Comparison of ENCODE assay signal across 8 cellular contexts in the genomic region with DNA sequence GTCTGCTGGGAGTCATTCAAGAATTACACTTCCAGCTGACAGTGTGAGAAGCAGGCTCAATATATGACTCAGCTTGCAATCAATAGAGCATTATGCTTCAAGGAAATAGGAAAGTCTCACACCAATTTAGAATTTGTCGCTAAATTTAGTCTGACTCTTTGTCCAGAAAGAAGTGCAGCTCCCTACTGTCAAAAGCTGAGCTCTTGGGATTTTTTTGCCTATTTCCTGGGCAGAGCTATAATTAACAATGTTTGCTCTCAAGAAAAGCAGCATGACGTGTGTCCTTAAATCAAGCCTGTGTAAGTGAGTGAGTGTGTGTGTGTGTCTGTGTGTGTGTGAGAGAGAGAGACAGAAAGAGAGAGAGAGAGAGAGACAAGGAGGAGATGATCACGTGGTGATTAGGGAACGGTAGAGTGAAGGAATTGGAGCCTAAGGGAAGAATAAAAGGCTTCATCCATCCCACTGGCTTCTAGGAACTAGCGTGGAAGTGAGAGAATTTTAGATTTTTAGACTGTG. TPM values are rescaled to one million over a fixed set of nuclear protein-coding genes. Genes with fewer than 3 reads are reported as not detected.
DNase-seq lines count a peak whose midpoint lies in the region; ATAC-seq, FAIRE-seq and TF ChIP-seq lines count a peak whose summit lies in the region.

No MANE protein-coding gene starts in this region.

- no peaks in the 10 kb centered on the region for H3F3A ChIP-seq in GM23248 (ENCODE audit: insufficient read depth)

- H3K4me2 ChIP-seq in GM23248 (ENCODE audit: unreplicated experiment) (peak overlapping the region; percentile 62), fibroblast of lung (ENCODE audit: extremely low read depth, insufficient read depth, low read length) (no peak overlapping the region)

- H3K9me3 ChIP-seq in GM23248 (ENCODE audit: low read depth): no peaks in the 10 kb centered on the region
- H3K9me3 ChIP-seq in fibroblast of lung (ENCODE audit: control insufficient read depth, insufficient read depth, low read depth, low read length): no peaks in the 10 kb centered on the region
- no peaks in the 10 kb centered on the region for H3K9me3 ChIP-seq in psoas muscle
- no peaks in the 10 kb centered on the region for H3K9me3 ChIP-seq in kidney (ENCODE audit: control insufficient read depth in 1 of 2, low read length in 2 of 2)

- peak; percentile 48 for DNase-seq in GM23248
- DNase-seq in NCI-H69 (lab: John Stamatoyannopoulos, UW): peak; percentile 96
- DNase-seq in fibroblast of lung (ENCODE audit: low read depth in 2 of 2): peak; percentile 36 to 52
- DNase-seq in psoas muscle: no peak
- no peak for DNase-seq in kidney
- no peak for DNase-seq in GM19239 (ENCODE audit: insufficient read length, low spot score)
- DNase-seq in activated T-cell treated with anti-CD3 and anti-CD28 coated beads, Interleukin-2, amount 50 U/mL, for 1 hour: no peak
- DNase-seq in activated effector memory CD4-positive, alpha-beta T cell treated with Interleukin-2 at 50 U/mL for 16 hours: no peak

- TF ChIP-seq CTCF in fibroblast of lung (conservative IDR thresholded peaks at IDR 0.05 in 1 of 2, IDR thresholded peaks at IDR 0.05 in 1 of 2; ENCODE audit: low read depth in 1 of 2, low read length in 2 of 2) (no peak), psoas muscle (IDR thresholded peaks at IDR 0.05) (no peak), kidney (IDR thresholded peaks at IDR 0.05; ENCODE audit: borderline replicate concordance, extremely low read depth, insufficient read depth) (no peak)

- no peaks in the 10 kb centered on the region for H3K9me2 ChIP-seq in GM23248 (ENCODE audit: insufficient read depth)

- no peaks in the 10 kb centered on the region for H3K36me3 ChIP-seq in GM23248 (ENCODE audit: low read depth)
- no peaks in the 10 kb centered on the region for H3K36me3 ChIP-seq in fibroblast of lung (ENCODE audit: control insufficient read depth, insufficient read depth, low read length)
- H3K36me3 ChIP-seq in psoas muscle (ENCODE audit: insufficient read depth in 1 of 2, low read depth in 1 of 2): no peaks in the 10 kb centered on the region
- H3K36me3 ChIP-seq in kidney (ENCODE audit: control insufficient read depth in 1 of 2, insufficient read depth in 2 of 2, low read length in 2 of 2): no peaks in the 10 kb centered on the region

- H3K79me2 ChIP-seq in GM23248 (ENCODE audit: insufficient read depth) (no peaks in the 10 kb centered on the region), fibroblast of lung (ENCODE audit: control insufficient read depth, insufficient read depth, low read length) (no peaks in the 10 kb centered on the region)

- WGBS in GM23248 (ENCODE audit: low coverage in 1 of 2, low lambda C conversion rate in 2 of 2, missing lambda C conversion rate in 2 of 2), 2 experiments: 6 to 12% methylated on average over 5 of the region's 5 CpGs
- WGBS in psoas muscle, 3 donors: 15 to 23% (median 16%) methylated on average over 5 of the region's 5 CpGs

- intact Hi-C loops in psoas muscle (cut with DNase I) (loop anchor here in 1 of 2 donors (5.0 to 10.0 kb wide), 2 partner anchors 50 to 62 kb away; a partner anchor contains a TSS), kidney (cut with DNase I) (no loop called here)

- H3K27ac ChIP-seq in GM23248: no peak overlapping the region
- H3K27ac ChIP-seq in fibroblast of lung (ENCODE audit: insufficient read depth, low read length): no peak overlapping the region
- H3K27ac ChIP-seq in psoas muscle: peak overlapping the region; percentile 48
- no peak overlapping the region for H3K27ac ChIP-seq in kidney (ENCODE audit: low read depth in 2 of 2, low read length in 2 of 2)

- no peaks in the 10 kb centered on the region for H3K27me3 ChIP-seq in GM23248 (replicated peaks; ENCODE audit: insufficient read depth)
- H3K27me3 ChIP-seq in fibroblast of lung (ENCODE audit: control insufficient read depth, insufficient read depth, low read length): no peaks in the 10 kb centered on the region
- no peaks in the 10 kb centered on the region for H3K27me3 ChIP-seq in psoas muscle (ENCODE audit: insufficient read depth in 3 of 3, low read length in 2 of 3)

- in situ Hi-C loops in GM23248 (cut with MboI): no loop called here

- H4K20me1 ChIP-seq in GM23248 (ENCODE audit: insufficient read depth) (no peaks in the 10 kb centered on the region), fibroblast of lung (ENCODE audit: control insufficient read depth, extremely low read depth, insufficient read depth, low read length) (no peaks in the 10 kb centered on the region)

- H2AFZ ChIP-seq in GM23248: peak overlapping the region; percentile 54
- no peak overlapping the region for H2AFZ ChIP-seq in fibroblast of lung (ENCODE audit: low read length)

- H3K9ac ChIP-seq in GM23248 (no peak overlapping the region; the same call in 1 of the 2 replicates), fibroblast of lung (ENCODE audit: insufficient read depth, low read length) (no peak overlapping the region), kidney (ENCODE audit: low read length in 2 of 2) (no peak overlapping the region)

- H3K4me1 ChIP-seq in GM23248 (ENCODE audit: insufficient read depth) (peaks cover 11% of the 10 kb centered on the region), fibroblast of lung (ENCODE audit: control insufficient read depth, extremely low read depth, insufficient read depth, low read length) (no peaks in the 10 kb centered on the region), psoas muscle (peaks cover 10% of the 10 kb centered on the region), kidney (ENCODE audit: control insufficient read depth in 1 of 2, insufficient read depth in 1 of 2, low read depth in 1 of 2, low read length in 2 of 2) (no peaks in the 10 kb centered on the region)

- H3K4me3 ChIP-seq in GM23248: peak overlapping the region; percentile 18
- no peak overlapping the region for H3K4me3 ChIP-seq in fibroblast of lung (replicated peaks in 1 of 4; ENCODE audit: control extremely low read depth in 1 of 4, insufficient read depth in 1 of 4, low read depth in 3 of 4, low read length in 4 of 4)
- no peak overlapping the region for H3K4me3 ChIP-seq in psoas muscle
- H3K4me3 ChIP-seq in kidney (ENCODE audit: low read length in 2 of 2): no peak overlapping the region

- FAIRE-seq in kidney (lab: Jason Lieb, UNC) (no peak), GM19239 (lab: Jason Lieb, UNC) (no peak)

- ATAC-seq in psoas muscle: peak in 3 of 4 donors; percentile 68 to 78 (median 70)

RNA-seq across cellular contexts. Expression of a gene that starts 16.4 kb away (rescaled TPM):
- total RNA-seq in GM23248 (2014; rRNA removed; shearing (Covaris generic)): 9.4 and 11.6 TPM in 2 replicates
- polyA plus RNA-seq in GM23248 (2016; fragmentation: Nextera tagmentation; extraction: Ambion mirVana) (10.8 and 12.5 TPM in 2 replicates), fibroblast of lung (11.6 and 14.9 TPM in 2 replicates), psoas muscle (1 to 10 TPM in 2 of 3 donors, under 1 TPM in 1; 0.90 to 1.9 (median 1.2) TPM), kidney (ENCODE audit: insufficient read depth, low read depth, low replicate concordance) (4.2 TPM)
- total RNA-seq in fibroblast of lung (8.5 and 15.4 TPM in 2 replicates), psoas muscle (1 to 10 TPM in 3 of 4 donors, under 1 TPM in 1; 0.69 to 2.5 (median 1.8) TPM), kidney (5.4 TPM)
- polyA plus RNA-seq in fibroblast of lung (2012): 6.9 and 7.0 TPM in 2 replicates
- 0.37 and 3.2 TPM in 2 replicates for polyA minus RNA-seq in fibroblast of lung (ENCODE audit: low replicate concordance)

RNA-seq across cellular contexts. Expression of a gene that starts 50.4 kb away (rescaled TPM):
- total RNA-seq in GM23248 (2014; rRNA removed; shearing (Covaris generic)): 39.7 and 41.7 TPM in 2 replicates
- polyA plus RNA-seq in GM23248 (2016; fragmentation: Nextera tagmentation; extraction: Ambion mirVana) (21.1 and 22.7 TPM in 2 replicates), fibroblast of lung (23.2 and 24.6 TPM in 2 replicates), psoas muscle (10 to 100 TPM in 1 of 3 donors, 1 to 10 TPM in 2; 8.8 to 19.7 (median 9.1) TPM), kidney (ENCODE audit: insufficient read depth, low read depth, low replicate concordance) (7.8 TPM)
- total RNA-seq in fibroblast of lung (38.6 and 48.0 TPM in 2 replicates), psoas muscle (10 to 100 TPM; 17.5 to 27.7 (median 23.1) TPM), kidney (49.9 TPM)
- 15.1 and 17.6 TPM in 2 replicates for polyA plus RNA-seq in fibroblast of lung (2012)
- 8.1 and 8.7 TPM in 2 replicates for polyA minus RNA-seq in fibroblast of lung (ENCODE audit: low replicate concordance)

RNA-seq across cellular contexts. Expression of a gene that starts 59.5 kb away (rescaled TPM):
- total RNA-seq in GM23248 (2014; rRNA removed; shearing (Covaris generic)): 42.4 and 42.6 TPM in 2 replicates
- 38.4 and 43.2 TPM in 2 replicates for polyA plus RNA-seq in GM23248 (2016; fragmentation: Nextera tagmentation; extraction: Ambion mirVana)
- 53.2 and 59.5 TPM in 2 replicates for total RNA-seq in fibroblast of lung
- polyA plus RNA-seq in fibroblast of lung: 56.2 and 62.7 TPM in 2 replicates
- 29.9 and 31.7 TPM in 2 replicates for polyA plus RNA-seq in fibroblast of lung (2012)
- 1.2 and 7.3 TPM in 2 replicates for polyA minus RNA-seq in fibroblast of lung (ENCODE audit: low replicate concordance)
- 10 to 100 TPM; 25.4 to 33.4 (median 30.7) TPM for total RNA-seq in psoas muscle
- 10 to 100 TPM; 16.2 to 25.0 (median 18.0) TPM for polyA plus RNA-seq in psoas muscle
- total RNA-seq in kidney: 46.8 TPM
- 12.6 TPM for polyA plus RNA-seq in kidney (ENCODE audit: insufficient read depth, low read depth, low replicate concordance)

Comparison
In these comparisons a context has a peak if more than half of its experiments do, and no peak if none do; other contexts are left out.
1. DNase-seq: peak in GM23248 (single experiment), NCI-H69 (single experiment) and fibroblast of lung (2 of 2); none in psoas muscle (0 of 2), kidney (single experiment), GM19239 (single experiment), activated T-cell treated with anti-CD3 and anti-CD28 coated beads, Interleukin-2, amount 50 U/mL, for 1 hour (single experiment) and activated effector memory CD4-positive, alpha-beta T cell treated with Interleukin-2 at 50 U/mL for 16 hours (single experiment).